Comparison of ENCODE assay signal across 8 cellular contexts in the genomic region with DNA sequence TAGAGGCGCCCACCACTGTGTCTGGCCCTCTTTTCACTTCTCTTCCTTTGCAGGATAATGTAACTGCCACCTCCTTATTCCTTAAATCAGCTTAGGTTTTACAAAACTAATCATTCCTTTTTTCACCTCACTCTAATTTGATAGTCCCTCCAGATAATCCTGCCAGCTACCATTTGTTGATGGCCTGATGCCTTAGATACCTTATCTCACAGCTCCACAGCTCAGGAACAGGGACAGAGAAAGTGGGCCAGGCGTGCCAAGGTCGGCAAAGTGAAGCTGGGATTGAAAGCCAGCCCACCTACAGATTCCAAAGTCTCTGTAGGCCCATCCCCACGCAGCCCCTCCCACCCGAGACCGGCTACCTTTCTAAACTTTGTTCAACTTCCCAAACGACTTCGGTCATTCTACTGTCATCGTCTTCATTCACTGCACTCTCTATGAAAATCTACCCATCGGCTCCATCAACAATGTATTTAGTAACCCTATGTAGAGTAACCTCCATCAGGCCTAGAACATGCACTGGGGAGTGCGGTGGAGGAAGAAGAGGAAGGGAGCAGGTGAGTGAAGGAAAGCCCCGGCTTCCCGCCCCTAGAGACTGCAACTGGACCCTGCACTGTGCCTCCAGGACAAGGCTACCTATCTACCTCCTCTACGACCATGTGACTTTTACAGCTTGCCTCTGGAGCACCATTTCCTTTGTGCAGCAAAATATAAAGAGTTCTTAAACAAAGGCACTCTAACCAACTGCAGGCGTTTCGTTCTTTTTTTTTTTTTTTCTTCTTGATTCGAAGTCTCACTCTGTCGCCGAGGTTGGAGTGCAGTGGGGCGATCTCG. TPM values are rescaled to one million over a fixed set of nuclear protein-coding genes. Genes with fewer than 3 reads are reported as not detected.
DNase-seq lines count a peak whose midpoint lies in the region; ATAC-seq, FAIRE-seq and TF ChIP-seq lines count a peak whose summit lies in the region.

No MANE protein-coding gene starts in this region.

- no peak for TF ChIP-seq RAD21 in K562 (CRISPR knock-in tag; conservative IDR thresholded peaks at IDR 0.05 in 1 of 2, IDR thresholded peaks at IDR 0.05 in 1 of 2)

- H3K4me1 ChIP-seq in K562 (replicated peaks in 1 of 2; ENCODE audit: control insufficient read depth in 2 of 2, insufficient read depth in 2 of 2, low read length in 2 of 2) = peaks cover 22 to 24% of the 10 kb centered on the region in 2 experiments
- peaks cover 22% of the 10 kb centered on the region for H3K4me1 ChIP-seq in lower lobe of right lung
- peaks cover 0 to 6% of the 10 kb centered on the region in 2 donors for H3K4me1 ChIP-seq in uterus

- no peak for FAIRE-seq in K562 (lab: Jason Lieb, UNC)

- DNase-seq in EL (peak; percentile 3), HuH-7.5 (ENCODE audit: low spot score) (peak; percentile 47), K562 (ENCODE audit: extremely low read depth in 1 of 4, low spot score in 3 of 4) (peak; percentile 24 to 45 (median 30)), lower lobe of right lung (no peak), uterus (no peak), OCI-M1 (lab: John Stamatoyannopoulos, UW) (no peak), globus pallidus (ENCODE audit: low spot score) (no peak)

- TF ChIP-seq CTCF in K562 (IDR thresholded peaks at IDR 0.05 in 2 of 3, conservative IDR thresholded peaks at IDR 0.05 in 1 of 3; ENCODE audit: insufficient read depth in 2 of 3, low read depth in 1 of 3, low read length in 3 of 3) = no peak
- TF ChIP-seq CTCF in lower lobe of right lung (IDR thresholded peaks at IDR 0.05) = no peak
- no peak for TF ChIP-seq CTCF in uterus (IDR thresholded peaks at IDR 0.05)

- peak overlapping the region; percentile 91 for H2AFZ ChIP-seq in K562 (ENCODE audit: low read depth, low read length)

- no peaks in the 10 kb centered on the region for H3K9me3 ChIP-seq in K562 (replicated peaks; ENCODE audit: control insufficient read depth, insufficient read depth, low read depth, low read length)
- H3K9me3 ChIP-seq in lower lobe of right lung = no peaks in the 10 kb centered on the region
- no peaks in the 10 kb centered on the region for H3K9me3 ChIP-seq in uterus

- H4K20me1 ChIP-seq in K562 (replicated peaks; ENCODE audit: control insufficient read depth, insufficient read depth, low read length) = no peaks in the 10 kb centered on the region; the same call in 1 of the 2 replicates

- H3K27ac ChIP-seq in K562 (ENCODE audit: extremely low read depth, low read depth, low read length) = peak overlapping the region; percentile 82
- H3K27ac ChIP-seq in lower lobe of right lung = peak overlapping the region; percentile 81
- H3K27ac ChIP-seq in uterus = peak overlapping the region in 1 of 2 donors; percentile 87

- intact Hi-C loops in K562 (cut with micrococcal nuclease) (loop anchor here (2.0 to 10.0 kb wide), 3 partner anchors 27 to 273 kb away; partner anchors contain the start of gene GAR1), lower lobe of right lung (cut with DNase I) (no loop called here), uterus (cut with DNase I; ENCODE audit: low total_unique reads) (loop anchor here (10.0 kb wide), 1 partner anchor 267 kb away; the partner anchor contains the start of gene SEC24B)

- no peaks in the 10 kb centered on the region for H3K27me3 ChIP-seq in K562 (ENCODE audit: control insufficient read depth in 2 of 2, insufficient read depth in 2 of 2, low read length in 2 of 2)
- H3K27me3 ChIP-seq in lower lobe of right lung (ENCODE audit: low read depth) = no peaks in the 10 kb centered on the region
- H3K27me3 ChIP-seq in uterus = no peaks in the 10 kb centered on the region

- peak overlapping the region; percentile 80 for H3K4me3 ChIP-seq in K562
- H3K4me3 ChIP-seq in lower lobe of right lung = peak overlapping the region; percentile 77
- peak overlapping the region; percentile 68 to 81 for H3K4me3 ChIP-seq in uterus

- no peaks in the 10 kb centered on the region for H3K9me1 ChIP-seq in K562 (ENCODE audit: control insufficient read depth, insufficient read depth, low read length)

- H3K36me3 ChIP-seq in K562 (ENCODE audit: control insufficient read depth, insufficient read depth, low read length) = peaks cover 29% of the 10 kb centered on the region
- peaks cover 16% of the 10 kb centered on the region for H3K36me3 ChIP-seq in lower lobe of right lung
- no peaks in the 10 kb centered on the region for H3K36me3 ChIP-seq in uterus

- POLR2A ChIA-PET in K562 (lab: Yijun Ruan, JAX) = interaction anchor here (0.7 to 1.1 kb wide), 4 partner anchors 8 to 306 kb away, joined by 3 read pairs; no protein-coding TSS in a partner anchor

- TF ChIP-seq POLR2A in K562 (conservative IDR thresholded peaks at IDR 0.05) = no peak
- no peak for TF ChIP-seq POLR2A in uterus (IDR thresholded peaks at IDR 0.05)

- CTCF ChIA-PET in K562 (lab: Yijun Ruan, JAX; ENCODE audit: low intra/inter-chr PET ratio) = interaction anchor here (1.9 kb wide), 1 partner anchor 125 kb away, joined by 7 read pairs; no protein-coding TSS in a partner anchor

- ATAC-seq in K562 (peak; percentile 48), lower lobe of right lung (no peak), HG02642 (IDR thresholded peaks at IDR 0.05; ENCODE audit: poor library complexity, unreplicated experiment) (no peak)

- 19% methylated on average over 17 of the region's 21 CpGs for WGBS in K562 (ENCODE audit: insufficient coverage, low coverage, missing lambda C conversion rate)

- peak overlapping the region; percentile 86 to 94 for H3K9ac ChIP-seq in K562 (ENCODE audit: insufficient read depth in 1 of 2, low read depth in 2 of 2, low read length in 2 of 2)

- H3K79me2 ChIP-seq in K562 (ENCODE audit: control insufficient read depth, insufficient read depth, low read length) = peaks cover 34% of the 10 kb centered on the region

- H3K4me2 ChIP-seq in K562 (ENCODE audit: insufficient read depth, low read length) = peak overlapping the region; percentile 85

- TF ChIP-seq EP300 in K562 (IDR thresholded peaks at IDR 0.05; ENCODE audit: low read length) = peak; percentile 10; the same call in 1 of the 2 replicates

- in situ Hi-C loops in K562 (cut with MboI) = no loop called here

- BruUV-seq in K562 (replicated peaks; lab: Mats Ljungman, UMichigan) = TSS peak; percentile 39

TF ChIP-seq in K562, 482 proteins besides CTCF, POLR2A, EP300 and RAD21 (continues in another document):
- peak; percentile 45; the same call in 1 of the 2 replicates for TF ChIP-seq DPF2 (IDR thresholded peaks at IDR 0.05)
- TF ChIP-seq, protein P1, sequence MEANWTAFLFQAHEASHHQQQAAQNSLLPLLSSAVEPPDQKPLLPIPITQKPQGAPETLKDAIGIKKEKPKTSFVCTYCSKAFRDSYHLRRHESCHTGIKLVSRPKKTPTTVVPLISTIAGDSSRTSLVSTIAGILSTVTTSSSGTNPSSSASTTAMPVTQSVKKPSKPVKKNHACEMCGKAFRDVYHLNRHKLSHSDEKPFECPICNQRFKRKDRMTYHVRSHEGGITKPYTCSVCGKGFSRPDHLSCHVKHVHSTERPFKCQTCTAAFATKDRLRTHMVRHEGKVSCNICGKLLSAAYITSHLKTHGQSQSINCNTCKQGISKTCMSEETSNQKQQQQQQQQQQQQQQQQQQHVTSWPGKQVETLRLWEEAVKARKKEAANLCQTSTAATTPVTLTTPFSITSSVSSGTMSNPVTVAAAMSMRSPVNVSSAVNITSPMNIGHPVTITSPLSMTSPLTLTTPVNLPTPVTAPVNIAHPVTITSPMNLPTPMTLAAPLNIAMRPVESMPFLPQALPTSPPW (CRISPR knock-in tag; IDR thresholded peaks at IDR 0.05) = no peak

RNA-seq across cellular contexts. Expression of gene CASP6, which starts 1.5 kb away (rescaled TPM):
- 8.4 and 10.8 TPM in 2 replicates for total RNA-seq in K562 (2011; cell fraction: chromatin; rRNA removed; ENCODE audit: low replicate concordance)
- total RNA-seq in K562 (2011; cell fraction: nucleolus; rRNA removed) = 6.1 and 7.5 TPM in 2 replicates
- total RNA-seq in K562 (2011; cell fraction: nucleoplasm; rRNA removed) = 5.4 and 8.3 TPM in 2 replicates
- 34.3 and 39.1 TPM in 2 replicates for total RNA-seq in K562 (2014; rRNA removed)
- 31.7 and 42.2 TPM in 2 replicates for total RNA-seq in K562 (2014; rRNA removed; fragmentation: Illumina TruSeq; extraction: Trizol)
- 47.7 and 48.1 TPM in 2 replicates for total RNA-seq in K562 (2015; rRNA removed; fragmentation: Illumina TruSeq; extraction: Trizol)
- total RNA-seq in K562 (2021) = 20.8 and 22.3 TPM in 2 replicates
- 56.7 and 72.7 TPM in 2 replicates for polyA plus RNA-seq in K562 (2011; rRNA removed)
- 24.9 and 48.9 TPM in 2 replicates for polyA plus RNA-seq in K562 (2011; cell fraction: cytosol; rRNA removed)
- 9.4 and 11.0 TPM in 2 replicates for polyA plus RNA-seq in K562 (2011; cell fraction: nucleus; rRNA removed)
- polyA plus RNA-seq in K562 (2012) = 31.2 and 32.9 TPM in 2 replicates
- polyA plus RNA-seq in K562 (2014; fragmentation: Illumina TruSeq; extraction: Trizol) = 52.1 and 57.5 TPM in 2 replicates
- 10 to 100 TPM; 23.0 to 31.7 TPM for polyA plus RNA-seq in K562 (2014; fragmentation: Nextera tagmentation; extraction: Ambion mirVana)
- polyA plus RNA-seq in K562 (2014; rRNA removed) = 47.4 and 50.9 TPM in 2 replicates
- 62.8 and 69.4 TPM in 2 replicates for polyA minus RNA-seq in K562 (2011; rRNA and poly(A)+ RNA removed)
- polyA minus RNA-seq in K562 (2011; cell fraction: cytosol; rRNA and poly(A)+ RNA removed) = 16.0 and 25.0 TPM in 2 replicates
- 2.0 and 8.3 TPM in 2 replicates for polyA minus RNA-seq in K562 (2011; cell fraction: nucleus; rRNA and poly(A)+ RNA removed)
- 22.5 TPM for total RNA-seq in lower lobe of right lung
- total RNA-seq in uterus = 100 to 1,000 TPM in 1 of 4 donors, 10 to 100 TPM in 3; 17.0 to 121 (median 43.7) TPM

RNA-seq across cellular contexts. Expression of gene PLA2G12A, which starts 28.1 kb away (rescaled TPM):
- total RNA-seq in K562 (2011; cell fraction: chromatin; rRNA removed; ENCODE audit: low replicate concordance) = 43.6 and 47.1 TPM in 2 replicates
- total RNA-seq in K562 (2011; cell fraction: nucleolus; rRNA removed) = 20.8 and 67.1 TPM in 2 replicates
- 55.1 and 66.2 TPM in 2 replicates for total RNA-seq in K562 (2011; cell fraction: nucleoplasm; rRNA removed)
- total RNA-seq in K562 (2014; rRNA removed) = 29.4 and 39.8 TPM in 2 replicates
- 132 and 135 TPM in 2 replicates for total RNA-seq in K562 (2014; rRNA removed; fragmentation: Illumina TruSeq; extraction: Trizol)
- 98.1 and 103 TPM in 2 replicates for total RNA-seq in K562 (2015; rRNA removed; fragmentation: Illumina TruSeq; extraction: Trizol)
- total RNA-seq in K562 (2021) = 92.3 and 94.7 TPM in 2 replicates
- polyA plus RNA-seq in K562 (2011; rRNA removed) = 202 and 226 TPM in 2 replicates
- polyA plus RNA-seq in K562 (2011; cell fraction: cytosol; rRNA removed) = 38.2 and 45.9 TPM in 2 replicates
- 49.3 and 54.8 TPM in 2 replicates for polyA plus RNA-seq in K562 (2011; cell fraction: nucleus; rRNA removed)
- 95.6 and 100 TPM in 2 replicates for polyA plus RNA-seq in K562 (2012)
- polyA plus RNA-seq in K562 (2014; fragmentation: Illumina TruSeq; extraction: Trizol) = 77.9 and 80.5 TPM in 2 replicates
- polyA plus RNA-seq in K562 (2014; fragmentation: Nextera tagmentation; extraction: Ambion mirVana) = 10 to 100 TPM; 24.2 to 24.6 TPM
- polyA plus RNA-seq in K562 (2014; rRNA removed) = 38.0 and 50.3 TPM in 2 replicates
- 228 and 290 TPM in 2 replicates for polyA minus RNA-seq in K562 (2011; rRNA and poly(A)+ RNA removed)
- 60.1 and 93.2 TPM in 2 replicates for polyA minus RNA-seq in K562 (2011; cell fraction: cytosol; rRNA and poly(A)+ RNA removed)
- 12.9 and 16.7 TPM in 2 replicates for polyA minus RNA-seq in K562 (2011; cell fraction: nucleus; rRNA and poly(A)+ RNA removed)
- total RNA-seq in lower lobe of right lung = 32.0 TPM
- 10 to 100 TPM; 16.7 to 28.7 (median 25.5) TPM for total RNA-seq in uterus

Comparison
In these comparisons a context has a peak if more than half of its experiments do, and no peak if none do; other contexts are left out.
1. DNase-seq: peak in EL (single experiment), HuH-7.5 (single experiment) and K562 (4 of 4); none in lower lobe of right lung (single experiment), uterus (0 of 2), OCI-M1 (single experiment) and globus pallidus (single experiment).
2. Peak in every context shown above with its lines, with median percentiles within 50 percentile points of each other: H3K4me3 ChIP-seq.